Comparison of ENCODE assay signal across 24 cellular contexts in the genomic region with DNA sequence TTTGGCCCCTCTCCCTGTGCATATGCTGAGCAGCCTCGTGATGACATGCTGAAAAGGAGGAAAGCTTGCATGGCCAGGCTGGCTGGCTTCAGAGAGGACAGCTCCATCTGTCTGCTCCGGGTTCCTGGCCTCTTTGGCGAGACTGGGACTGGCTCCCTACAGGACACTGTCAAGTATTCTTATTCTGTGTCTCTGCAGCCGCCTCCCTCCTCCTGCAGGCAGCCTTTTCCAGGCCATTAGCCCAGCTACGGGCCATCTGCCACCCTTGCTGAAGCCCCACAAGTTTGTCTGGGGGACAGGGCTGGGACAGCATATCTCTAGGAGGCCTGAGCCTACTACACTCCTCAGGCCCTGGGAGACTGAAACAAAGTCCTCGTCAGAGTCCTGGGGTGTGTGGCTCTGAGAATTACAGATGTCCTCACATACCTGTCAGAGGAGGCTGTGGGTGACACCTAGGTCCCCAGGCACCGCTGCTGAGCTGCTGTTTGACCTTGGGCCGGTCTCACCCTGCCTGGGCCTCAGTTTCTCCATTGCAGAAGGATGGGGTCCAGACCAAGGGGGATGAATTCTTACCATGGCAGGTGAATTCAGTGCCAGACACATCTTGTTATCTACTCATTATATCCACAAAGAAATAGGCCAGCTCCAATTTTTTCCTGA. TPM values are rescaled to one million over a fixed set of nuclear protein-coding genes. Genes with fewer than 3 reads are reported as not detected.
"Had no signal": no experiment of that assay in that cellular context is flagged by ENCODE, and none has a peak within 500 bp of the region (broad histone marks: within the 10 kb centered on the region; RNA-seq: fewer than 3 reads in every experiment).

No MANE protein-coding gene starts in this region.

- H3K27ac Mint-ChIP-seq: activated naive CD8-positive, alpha-beta T cell treated with anti-CD3 and anti-CD28 coated beads for 36 hours; activated T-helper 1 cell treated with anti-CD3 and anti-CD28 coated beads, Interleukin-12 subunit alpha, Interleukin-12 subunit beta, Interleukin-2, Interleukin-4 antibody, amounts not matched to agents 30 ng/mL and 10 ng/mL and 1 ng/mL, durations not matched to agents 14 hours and 24 hours and 36 hours had no signal

- H3K27me3 ChIP-seq: ovary had no signal

- H3K4me3 ChIP-seq: dorsolateral prefrontal cortex, gastroesophageal sphincter, ovary, tibial artery, uterus had no signal

- H3K36me3 ChIP-seq: gastroesophageal sphincter, ovary, tibial artery, uterus had no signal

- H3K4me3 Mint-ChIP-seq: activated naive CD8-positive, alpha-beta T cell treated with anti-CD3 and anti-CD28 coated beads for 36 hours; activated T-helper 1 cell treated with anti-CD3 and anti-CD28 coated beads, Interleukin-12 subunit alpha, Interleukin-12 subunit beta, Interleukin-2, Interleukin-4 antibody, amounts not matched to agents 30 ng/mL and 10 ng/mL and 1 ng/mL, durations not matched to agents 14 hours and 24 hours and 36 hours; neural crest cell had no signal

- H3K36me3 Mint-ChIP-seq: activated naive CD8-positive, alpha-beta T cell treated with anti-CD3 and anti-CD28 coated beads for 36 hours had no signal

- ATAC-seq: activated CD4-positive, CD25-positive, alpha-beta regulatory T cell treated with anti-CD3 and anti-CD28 coated beads, Interleukin-2, amount 50 U/mL, for 24 hours; gastroesophageal sphincter had no signal

- H3K27ac ChIP-seq: dorsolateral prefrontal cortex, gastroesophageal sphincter, ovary, tibial artery, uterus had no signal

- DNase-seq: activated CD4-positive, alpha-beta T cell treated with anti-CD3 and anti-CD28 coated beads, Interleukin-2, amount 50 U/mL, for 1 hour; activated CD8-positive, alpha-beta memory T cell treated with anti-CD3 and anti-CD28 coated beads for 24 hours; activated naive CD8-positive, alpha-beta T cell treated with anti-CD3 and anti-CD28 coated beads for 36 hours; anterior cingulate cortex; erythroblast; hippocampal formation; ovary; stimulated activated CD4-positive, alpha-beta T cell treated with anti-CD3 and anti-CD28 coated beads, Interleukin-15, amount 100 ng/mL, for 24 hours; stimulated activated CD4-positive, alpha-beta T cell treated with anti-CD3 and anti-CD28 coated beads, Interleukin-4, amount 100 ng/mL, for 24 hours; stimulated activated naive CD4-positive, alpha-beta T cell; T-helper 9 cell; tibial artery; uterus had no signal

- H3K4me1 Mint-ChIP-seq: neural crest cell had no signal

- H3K9me3 Mint-ChIP-seq: activated T-helper 1 cell treated with anti-CD3 and anti-CD28 coated beads, Interleukin-12 subunit alpha, Interleukin-12 subunit beta, Interleukin-2, Interleukin-4 antibody, amounts not matched to agents 30 ng/mL and 10 ng/mL and 1 ng/mL, durations not matched to agents 14 hours and 24 hours and 36 hours had no signal

RNA-seq across cellular contexts. Expression of a gene that starts 11.0 kb away (rescaled TPM):
- total RNA-seq: activated naive CD8-positive, alpha-beta T cell treated with anti-CD3 and anti-CD28 coated beads for 36 hours; activated T-helper 1 cell treated with anti-CD3 and anti-CD28 coated beads, Interleukin-12 subunit alpha, Interleukin-12 subunit beta, Interleukin-2, Interleukin-4 antibody, amounts not matched to agents 30 ng/mL and 10 ng/mL and 1 ng/mL, durations not matched to agents 14 hours and 24 hours and 36 hours; dorsolateral prefrontal cortex; gastroesophageal sphincter; liver; mesenteric fat pad; neural crest cell; ovary; renal cortical epithelial cell; skeletal muscle tissue; subcutaneous adipose tissue; uterus had no signal
- polyA plus RNA-seq: keratinocyte, liver, ovary had no signal

RNA-seq across cellular contexts. Expression of a gene that starts 24.6 kb away (rescaled TPM):
- total RNA-seq: activated naive CD8-positive, alpha-beta T cell treated with anti-CD3 and anti-CD28 coated beads for 36 hours; activated T-helper 1 cell treated with anti-CD3 and anti-CD28 coated beads, Interleukin-12 subunit alpha, Interleukin-12 subunit beta, Interleukin-2, Interleukin-4 antibody, amounts not matched to agents 30 ng/mL and 10 ng/mL and 1 ng/mL, durations not matched to agents 14 hours and 24 hours and 36 hours; gastroesophageal sphincter; mesenteric fat pad; neural crest cell; ovary; renal cortical epithelial cell; skeletal muscle tissue; subcutaneous adipose tissue had no signal
- polyA plus RNA-seq: keratinocyte, liver, ovary had no signal
